Comparison of ENCODE assay signal across 22 cellular contexts in the genomic region with DNA sequence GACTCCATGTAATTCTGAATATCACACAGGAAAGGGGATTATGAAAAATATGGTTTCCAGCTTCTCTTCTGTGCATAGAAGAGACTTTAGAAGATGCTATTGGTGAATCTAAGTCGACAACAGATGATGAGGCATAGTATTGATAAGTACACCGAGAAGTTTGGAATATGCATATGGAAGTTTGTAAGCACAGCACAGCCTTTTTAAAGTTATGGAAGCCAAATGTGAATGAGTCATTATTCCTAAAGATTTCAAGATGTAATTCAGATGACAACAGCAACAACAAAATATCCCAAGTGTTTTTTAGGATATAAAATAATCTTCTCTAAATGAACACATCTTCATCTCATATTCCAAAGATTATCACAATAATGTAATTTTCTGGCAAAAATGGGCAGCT.
"Had no signal": no experiment of that assay in that cellular context is flagged by ENCODE, and none has a peak within 500 bp of the region (broad histone marks: within the 10 kb centered on the region; RNA-seq: fewer than 3 reads in every experiment).

No MANE protein-coding gene starts in this region.

- H3K9ac ChIP-seq: neural progenitor cell, parathyroid adenoma had no signal

- H3K4me2 ChIP-seq: neural progenitor cell had no signal

- H3K27ac ChIP-seq: neural progenitor cell, ovary, parathyroid adenoma, psoas muscle, right lobe of liver, sigmoid colon, stomach, thoracic aorta, tibial artery, upper lobe of left lung, vagina had no signal

- H3K79me2 ChIP-seq: parathyroid adenoma had no signal

- ATAC-seq: natural killer cell; psoas muscle; right cardiac atrium; right lobe of liver; stimulated activated effector memory CD8-positive, alpha-beta T cell treated with anti-CD3 and anti-CD28 coated beads, Interleukin-12 subunit alpha, Interleukin-12 subunit beta, amount 100 ng/mL, for 72 hours; stimulated activated naive B cell treated with anti-CD40 and anti-IgM and Interleukin-4, amounts not matched to agents 10 μg/mL and 1 μg/mL and 100 μg/mL, for 72 hours had no signal

- H3K27me3 ChIP-seq: neural progenitor cell, ovary, right lobe of liver, sigmoid colon, stomach, tibial artery, upper lobe of left lung, vagina had no signal

- DNase-seq: natural killer cell; occipital lobe; ovary; psoas muscle; right cardiac atrium; right lobe of liver; sigmoid colon; small intestine; stimulated activated CD4-positive, alpha-beta T cell treated with anti-CD3 and anti-CD28 coated beads, Interleukin-15, amount 100 ng/mL, for 24 hours; stimulated activated CD4-positive, alpha-beta T cell treated with anti-CD3 and anti-CD28 coated beads, Interleukin-2, amount 100 ng/mL, for 24 hours; stimulated activated CD4-positive, alpha-beta T cell treated with anti-CD3 and anti-CD28 coated beads, Interleukin-2, amount 100 ng/mL, for 48 hours; stimulated activated CD4-positive, alpha-beta T cell treated with anti-CD3 and anti-CD28 coated beads, Interleukin-4, amount 100 ng/mL, for 24 hours; stimulated activated naive B cell treated with anti-CD40 and anti-IgM and Interleukin-4, amounts not matched to agents 10 μg/mL and 1 μg/mL and 100 μg/mL, for 72 hours; stimulated activated naive CD4-positive, alpha-beta T cell treated with Interleukin-2 at 50 U/mL for 16 hours; stomach; tibial artery; upper lobe of left lung had no signal

- H3K4me1 ChIP-seq: neural progenitor cell, parathyroid adenoma, psoas muscle, right lobe of liver, sigmoid colon, stomach, tibial artery, upper lobe of left lung, vagina had no signal

- H3K36me3 ChIP-seq: neural progenitor cell, ovary, right lobe of liver, sigmoid colon, stomach, thoracic aorta, tibial artery, upper lobe of left lung, vagina had no signal

- H2AFZ ChIP-seq: neural progenitor cell, parathyroid adenoma had no signal

- H3K4me3 ChIP-seq: neural progenitor cell, ovary, psoas muscle, right lobe of liver, sigmoid colon, stomach, thoracic aorta, tibial artery, upper lobe of left lung, vagina had no signal

- H3K9me3 ChIP-seq: ovary, psoas muscle, right lobe of liver, sigmoid colon, stomach, thoracic aorta, tibial artery, upper lobe of left lung, vagina had no signal
